ENCODE assay signal across 8 cellular contexts in the genomic region with DNA sequence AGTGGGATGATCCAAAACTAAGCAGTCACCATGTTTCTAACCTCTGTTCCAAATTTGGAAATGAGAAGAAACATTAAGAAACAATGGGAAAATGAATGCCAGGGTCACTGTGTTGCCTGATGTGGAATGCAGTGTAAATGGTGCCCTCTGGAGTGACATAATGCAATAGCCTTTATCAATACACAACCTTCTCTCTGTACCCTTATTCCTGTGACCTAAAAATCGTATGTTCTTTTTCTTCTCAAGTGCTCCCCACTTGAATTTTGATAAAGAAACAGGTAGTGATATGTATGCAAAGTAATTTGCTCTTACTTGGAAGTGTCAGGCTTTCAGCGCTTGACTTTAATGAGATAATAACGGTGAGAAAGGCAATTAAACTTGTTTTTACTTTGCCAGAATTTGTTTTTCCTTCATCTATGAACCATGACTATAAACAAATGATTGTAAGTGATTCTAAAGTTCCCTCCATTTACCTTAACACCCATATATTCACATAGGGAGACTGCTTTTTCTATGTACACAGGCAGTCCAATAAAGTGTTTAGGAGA.
DNase-seq lines count a peak whose midpoint lies in the region; ATAC-seq and TF ChIP-seq lines count a peak whose summit lies in the region.

No MANE protein-coding gene starts in this region.

- peak overlapping the region; percentile 2 for H3K4me2 ChIP-seq in hepatocyte

- intact Hi-C loops in upper lobe of right lung (cut with DNase I), result loop anchor here (10.0 kb wide), 1 partner anchor 376 kb away; no protein-coding TSS in a partner anchor

- H3K4me1 ChIP-seq in HAP-1, result peaks cover 20% of the 10 kb centered on the region
- H3K4me1 ChIP-seq in hepatocyte (ENCODE audit: insufficient read depth), result peaks cover 13% of the 10 kb centered on the region
- no peaks in the 10 kb centered on the region for H3K4me1 ChIP-seq in upper lobe of right lung

- H3K79me2 ChIP-seq in hepatocyte, result no peaks in the 10 kb centered on the region

- ATAC-seq in upper lobe of right lung (peak; percentile 85), HG03025 (IDR thresholded peaks at IDR 0.05; ENCODE audit: low FRiP score, unreplicated experiment) (no peak), HG02642 (IDR thresholded peaks at IDR 0.05; ENCODE audit: poor library complexity, unreplicated experiment) (no peak)

- 66% methylated on average over 3 of the region's 3 CpGs for WGBS in hepatocyte (ENCODE audit: low lambda C conversion rate, missing lambda C conversion rate)

- TF ChIP-seq CTCF in hepatocyte (IDR thresholded peaks at IDR 0.05; ENCODE audit: poor library complexity), result peak; percentile 56
- TF ChIP-seq CTCF in upper lobe of right lung (IDR thresholded peaks at IDR 0.05), result peak; percentile 58

- no peaks in the 10 kb centered on the region for H3K9me2 ChIP-seq in hepatocyte (replicated peaks; ENCODE audit: insufficient read depth)

- H3K9me3 ChIP-seq in HAP-1 (no peaks in the 10 kb centered on the region), hepatocyte (ENCODE audit: low read depth) (no peaks in the 10 kb centered on the region), upper lobe of right lung (no peaks in the 10 kb centered on the region)

- peak overlapping the region; percentile 59 for H3K27ac ChIP-seq in hepatocyte
- no peak overlapping the region for H3K27ac ChIP-seq in upper lobe of right lung

- DNase-seq in A172 (ENCODE audit: low spot score) (peak; percentile 28), HAP-1 (ENCODE audit: low spot score in 2 of 2) (peak; percentile 50 to 77), SW480 (ENCODE audit: low spot score) (peak; percentile 25), hepatocyte (ENCODE audit: low spot score) (peak; percentile 55), upper lobe of right lung (no peak), cerebellar nuclear complex (lab: John Stamatoyannopoulos, UW) (no peak)

- no peaks in the 10 kb centered on the region for H3K27me3 ChIP-seq in HAP-1 (ENCODE audit: low read depth)
- no peaks in the 10 kb centered on the region for H3K27me3 ChIP-seq in hepatocyte
- H3K27me3 ChIP-seq in upper lobe of right lung, result no peaks in the 10 kb centered on the region

- H3K4me3 ChIP-seq in HAP-1 (no peak overlapping the region), hepatocyte (no peak overlapping the region), upper lobe of right lung (no peak overlapping the region)

- H3K36me3 ChIP-seq in HAP-1 (replicated peaks), result no peaks in the 10 kb centered on the region
- no peaks in the 10 kb centered on the region for H3K36me3 ChIP-seq in hepatocyte (replicated peaks; ENCODE audit: insufficient read depth, low read depth)
- no peaks in the 10 kb centered on the region for H3K36me3 ChIP-seq in upper lobe of right lung

- H4K20me1 ChIP-seq in hepatocyte (ENCODE audit: insufficient read depth, poor library complexity, severe bottlenecking), result no peaks in the 10 kb centered on the region

- in situ Hi-C loops in HAP-1 (cut with MboI; ENCODE audit: low sequenced_read_pairs), result loop anchor here (10.0 kb wide), 1 partner anchor 376 kb away; no protein-coding TSS in a partner anchor

- no peak overlapping the region for H2AFZ ChIP-seq in hepatocyte

Comparison
In these comparisons a context has a peak if more than half of its experiments do, and no peak if none do; other contexts are left out.
1. DNase-seq: peak in A172 (single experiment), HAP-1 (2 of 2), SW480 (single experiment) and hepatocyte (single experiment); none in upper lobe of right lung (single experiment) and cerebellar nuclear complex (0 of 2).